Comparison of ENCODE assay signal across 17 cellular contexts in genomic region chr5:57042524-57042931, GRCh38.
"Had no signal": no experiment of that assay in that cellular context is flagged by ENCODE, and none has a peak within 500 bp of the region (broad histone marks: within the 10 kb centered on the region; RNA-seq: fewer than 3 reads in every experiment).

No MANE protein-coding gene starts in this region.

- H2AFZ ChIP-seq: neural progenitor cell had no signal

- H3K27me3 ChIP-seq: neural progenitor cell, ovary had no signal

- H3K4me3 ChIP-seq: coronary artery, neural progenitor cell, ovary had no signal

- H3K27ac ChIP-seq: coronary artery, neural progenitor cell, ovary had no signal

- H3K4me2 ChIP-seq: neural progenitor cell had no signal

- ATAC-seq: activated CD8-positive, alpha-beta T cell treated with anti-CD3 and anti-CD28 coated beads, Interleukin-2, amount 10 ng/mL, durations not matched to agents 7 days and 5 days had no signal

- FAIRE-seq: endothelial cell of umbilical vein had no signal

- DNase-seq: activated B cell treated with CpG ODN at 0.5 μM for 24 hours; activated CD4-positive, alpha-beta T cell treated with anti-CD3 and anti-CD28 coated beads, Interleukin-2, amount 10 ng/mL, durations not matched to agents 24 days and 14 days; activated CD8-positive, alpha-beta memory T cell treated with anti-CD3 and anti-CD28 coated beads, Interleukin-2, amount 50 U/mL, for 4 hours; activated CD8-positive, alpha-beta T cell treated with anti-CD3 and anti-CD28 coated beads, Interleukin-2, amount 10 ng/mL, durations not matched to agents 7 days and 5 days; activated naive CD8-positive, alpha-beta T cell treated with anti-CD3 and anti-CD28 coated beads for 36 hours; foreskin fibroblast; glutamatergic neuron; immature natural killer cell; mammary epithelial cell; naive B cell; ovary; stimulated activated CD4-positive, alpha-beta T cell treated with anti-CD3 and anti-CD28 coated beads, Interleukin-12 subunit alpha, Interleukin-12 subunit beta, amount 100 ng/mL, for 4 hours; stimulated activated CD4-positive, alpha-beta T cell treated with anti-CD3 and anti-CD28 coated beads, Interleukin-2, amount 100 ng/mL, for 24 hours; T-helper 1 cell had no signal

- H3K36me3 ChIP-seq: neural progenitor cell, ovary had no signal

- H3K9me3 ChIP-seq: ovary had no signal

- H3K9ac ChIP-seq: neural progenitor cell had no signal
